In the genomic region with DNA sequence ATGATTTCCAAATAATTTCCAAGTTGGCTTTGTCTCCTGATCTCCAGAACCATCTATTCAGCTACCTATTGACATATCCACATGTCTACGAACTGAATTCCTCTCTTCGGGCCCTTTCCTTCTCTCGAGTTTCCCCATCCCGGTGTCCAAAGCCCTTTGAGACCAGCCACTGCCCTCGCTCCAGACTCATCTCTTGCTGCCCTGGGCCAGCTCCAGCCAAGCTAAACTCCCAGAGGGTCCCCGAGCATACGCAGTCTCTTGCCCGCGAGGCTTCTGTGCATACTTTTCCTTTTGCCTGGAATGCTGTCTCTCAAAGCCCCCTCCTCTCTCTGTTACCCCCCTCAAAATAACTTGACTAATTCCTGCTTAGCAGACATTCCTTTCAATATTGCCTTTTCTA, we compare ENCODE assay signal across 26 cellular contexts. TPM values are rescaled to one million over a fixed set of nuclear protein-coding genes. Genes with fewer than 3 reads are reported as not detected.
"Had no signal": no experiment of that assay in that cellular context is flagged by ENCODE, and none has a peak within 500 bp of the region (broad histone marks: within the 10 kb centered on the region; RNA-seq: fewer than 3 reads in every experiment).

No MANE protein-coding gene starts in this region.

- H3K4me3 ChIP-seq: left ventricle myocardium inferior, neural progenitor cell, right atrium auricular region, right lobe of liver, smooth muscle cell, tibial nerve, vagina had no signal

- FAIRE-seq: islet of Langerhans had no signal

- H3K4me1 Mint-ChIP-seq: immature natural killer cell had no signal

- H3K9me3 Mint-ChIP-seq: memory B cell; naive thymus-derived CD8-positive, alpha-beta T cell; nephron; neural progenitor cell; stimulated activated naive B cell treated with anti-CD40 and anti-IgM and Interleukin-4, amounts not matched to agents 10 μg/mL and 1 μg/mL and 100 μg/mL, for 72 hours; stimulated activated naive CD8-positive, alpha-beta T cell treated with anti-CD3 and anti-CD28 coated beads, Interleukin-15, Interleukin-2, amounts not matched to agents 100 ng/mL and 50 ng/mL, for 24 hours; type B pancreatic cell had no signal

- H3K27me3 Mint-ChIP-seq: memory B cell; naive thymus-derived CD8-positive, alpha-beta T cell; stimulated activated naive B cell treated with anti-CD40 and anti-IgM and Interleukin-4, amounts not matched to agents 10 μg/mL and 1 μg/mL and 100 μg/mL, for 72 hours; stimulated activated naive CD8-positive, alpha-beta T cell treated with anti-CD3 and anti-CD28 coated beads, Interleukin-15, Interleukin-2, amounts not matched to agents 100 ng/mL and 50 ng/mL, for 24 hours had no signal

- H3K27ac ChIP-seq: left ventricle myocardium inferior, neural progenitor cell, parathyroid adenoma, right atrium auricular region, right lobe of liver, tibial nerve, vagina had no signal

- H3K36me3 ChIP-seq: left ventricle myocardium inferior, neural progenitor cell, neutrophil, right atrium auricular region, right lobe of liver, vagina had no signal

- H3K4me3 Mint-ChIP-seq: immature natural killer cell; memory B cell; naive thymus-derived CD8-positive, alpha-beta T cell; nephron; neural progenitor cell; stimulated activated naive B cell treated with anti-CD40 and anti-IgM and Interleukin-4, amounts not matched to agents 10 μg/mL and 1 μg/mL and 100 μg/mL, for 72 hours; stimulated activated naive CD8-positive, alpha-beta T cell treated with anti-CD3 and anti-CD28 coated beads, Interleukin-15, Interleukin-2, amounts not matched to agents 100 ng/mL and 50 ng/mL, for 24 hours; type B pancreatic cell had no signal

- ATAC-seq: naive thymus-derived CD8-positive, alpha-beta T cell; right lobe of liver; stimulated activated naive B cell treated with anti-CD40 and anti-IgM and Interleukin-4, amounts not matched to agents 10 μg/mL and 1 μg/mL and 100 μg/mL, for 72 hours had no signal

- DNase-seq: hippocampal formation; immature natural killer cell; left ventricle myocardium inferior; naive thymus-derived CD8-positive, alpha-beta T cell; occipital lobe; right lobe of liver; stimulated activated CD4-positive, alpha-beta T cell treated with anti-CD3 and anti-CD28 coated beads, Interleukin-12 subunit alpha, Interleukin-12 subunit beta, amount 100 ng/mL, for 4 hours; stimulated activated CD4-positive, alpha-beta T cell treated with anti-CD3 and anti-CD28 coated beads, Interleukin-15, amount 100 ng/mL, for 24 hours; stimulated activated CD4-positive, alpha-beta T cell treated with anti-CD3 and anti-CD28 coated beads, Interleukin-2, amount 100 ng/mL, for 24 hours; stimulated activated CD4-positive, alpha-beta T cell treated with anti-CD3 and anti-CD28 coated beads, Interleukin-4, amount 100 ng/mL, for 1 hour; stimulated activated naive B cell treated with anti-CD40 and anti-IgM and Interleukin-4, amounts not matched to agents 10 μg/mL and 1 μg/mL and 100 μg/mL, for 72 hours; substantia nigra had no signal

- H3K36me3 Mint-ChIP-seq: neural progenitor cell had no signal

- H3K9ac ChIP-seq: neural progenitor cell, parathyroid adenoma had no signal

- H3K27ac Mint-ChIP-seq: immature natural killer cell; memory B cell; naive thymus-derived CD8-positive, alpha-beta T cell; nephron; neural progenitor cell; progenitor cell of endocrine pancreas; stimulated activated naive B cell treated with anti-CD40 and anti-IgM and Interleukin-4, amounts not matched to agents 10 μg/mL and 1 μg/mL and 100 μg/mL, for 72 hours; stimulated activated naive CD8-positive, alpha-beta T cell treated with anti-CD3 and anti-CD28 coated beads, Interleukin-15, Interleukin-2, amounts not matched to agents 100 ng/mL and 50 ng/mL, for 24 hours; type B pancreatic cell had no signal

- H3K27me3 ChIP-seq: neural progenitor cell, neutrophil, right atrium auricular region, right lobe of liver, tibial nerve, vagina had no signal

- H3K9me3 ChIP-seq: left ventricle myocardium inferior, neutrophil, right atrium auricular region, right lobe of liver, tibial nerve, vagina had no signal

- H3K4me1 ChIP-seq: left ventricle myocardium inferior, parathyroid adenoma, right atrium auricular region, right lobe of liver, tibial nerve, vagina had no signal

RNA-seq across cellular contexts. Expression of a gene that starts 27.2 kb away (rescaled TPM):
- total RNA-seq: pulmonary artery endothelial cell had no signal
- polyA plus RNA-seq: immature natural killer cell; naive thymus-derived CD8-positive, alpha-beta T cell had no signal
